In the genomic region with DNA sequence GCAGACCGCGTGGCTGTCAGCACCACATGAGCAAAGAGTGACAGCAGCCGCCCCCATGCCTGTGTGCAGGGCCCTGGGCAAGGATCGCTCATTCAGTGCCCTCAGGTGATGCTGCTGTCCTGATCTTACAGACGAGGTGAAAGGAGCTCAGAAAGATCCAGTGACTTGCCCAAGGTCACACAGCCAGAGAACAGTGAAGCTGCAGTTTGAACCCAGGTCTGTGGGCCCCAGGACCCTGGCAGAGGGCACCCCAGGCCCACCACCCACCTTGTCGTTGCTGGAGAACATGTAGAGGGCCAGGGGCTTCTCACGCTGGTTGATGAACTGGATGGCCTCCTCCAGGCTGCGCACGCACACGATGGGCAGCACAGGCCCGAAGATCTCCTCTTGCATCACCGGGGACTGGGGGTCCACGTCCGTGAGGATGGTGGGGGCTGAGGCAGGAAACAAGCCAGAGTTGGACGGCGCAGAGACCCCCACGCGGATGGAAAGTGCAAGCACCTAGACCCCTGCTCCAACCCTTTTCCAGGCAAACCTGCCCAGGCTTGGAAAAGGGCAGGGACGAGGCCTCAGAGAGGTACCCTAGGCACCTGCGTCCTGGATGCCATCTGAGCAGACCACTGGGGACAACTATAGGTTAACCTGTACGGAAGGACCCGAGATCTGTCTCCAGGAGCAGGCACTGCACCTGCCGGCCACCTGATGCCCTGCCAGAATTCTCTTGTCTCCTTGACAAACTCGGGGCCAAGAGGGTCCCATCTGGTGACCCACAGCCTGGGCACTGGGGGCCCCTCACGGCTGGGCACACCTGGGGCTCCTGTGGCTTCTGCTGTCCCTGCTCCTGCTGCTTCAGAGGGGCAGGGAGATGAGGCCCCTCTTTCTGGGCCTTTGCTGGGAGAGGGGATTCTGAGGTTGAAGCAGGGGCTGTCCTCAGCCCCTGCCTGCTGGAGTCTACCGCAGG, we compare ENCODE assay signal across 18 cellular contexts. TPM values are rescaled to one million over a fixed set of nuclear protein-coding genes. Genes with fewer than 3 reads are reported as not detected.
DNase-seq lines count a peak whose midpoint lies in the region; ATAC-seq and TF ChIP-seq lines count a peak whose summit lies in the region.
"Had no signal": no experiment of that assay in that cellular context is flagged by ENCODE, and none has a peak within 500 bp of the region (broad histone marks: within the 10 kb centered on the region; RNA-seq: fewer than 3 reads in every experiment).

No MANE protein-coding gene starts in this region.

- no peak for ATAC-seq in Right ventricle myocardium inferior
- no peak for ATAC-seq in left ventricle myocardium superior
- ATAC-seq in GM18909 (IDR thresholded peaks at IDR 0.05; ENCODE audit: poor library complexity, unreplicated experiment) = no peak
- ATAC-seq: CD8-positive, alpha-beta T cell had no signal

- no peak overlapping the region for H3K4me3 Mint-ChIP-seq in type B pancreatic cell
- H3K4me3 Mint-ChIP-seq: B cell; CD4-positive, CD25-positive, alpha-beta regulatory T cell; CD8-positive, alpha-beta T cell had no signal

- POLR2A ChIA-PET in RWPE1 (lab: Yijun Ruan, JAX; ENCODE audit: low non-redundant PET) = no interaction called here

- no peaks in the 10 kb centered on the region for H3K27me3 Mint-ChIP-seq in type B pancreatic cell
- H3K27me3 Mint-ChIP-seq: B cell had no signal

- H3K4me1 Mint-ChIP-seq in type B pancreatic cell (ENCODE audit: unreplicated experiment) = no peaks in the 10 kb centered on the region

- no peak for TF ChIP-seq CTCF in RWPE1 (conservative IDR thresholded peaks at IDR 0.05; ENCODE audit: low read depth)
- no peak for TF ChIP-seq CTCF in type B pancreatic cell (conservative IDR thresholded peaks at IDR 0.05)

- CTCF ChIA-PET in RWPE1 (lab: Yijun Ruan, JAX) = no interaction called here

- DNase-seq in Right ventricle myocardium inferior (ENCODE audit: missing footprints) = peak; percentile 55
- DNase-seq in left ventricle myocardium superior = no peak
- DNase-seq in RWPE1 (ENCODE audit: low spot score) = no peak
- DNase-seq in type B pancreatic cell (ENCODE audit: extremely low spot score, unreplicated experiment) = peak; percentile 56
- DNase-seq in UCSD-AML1 (lab: John Stamatoyannopoulos, UW; ENCODE audit: unreplicated experiment) = no peak
- DNase-seq: Caco-2; CD4-positive, CD25-positive, alpha-beta regulatory T cell; CD8-positive, alpha-beta T cell; DMS153; DND-41; GM23248; H7; HCEC 1CT had no signal

- H3K36me3 Mint-ChIP-seq in type B pancreatic cell = no peaks in the 10 kb centered on the region
- H3K36me3 Mint-ChIP-seq: CD4-positive, CD25-positive, alpha-beta regulatory T cell; CD8-positive, alpha-beta T cell had no signal

- intact Hi-C loops in Right ventricle myocardium inferior (cut with DNase I) = no loop called here
- intact Hi-C loops in left ventricle myocardium superior (cut with micrococcal nuclease) = no loop called here

- no peak overlapping the region for H3K27ac Mint-ChIP-seq in type B pancreatic cell
- H3K27ac Mint-ChIP-seq: B cell; CD4-positive, CD25-positive, alpha-beta regulatory T cell; CD8-positive, alpha-beta T cell had no signal

- no peaks in the 10 kb centered on the region for H3K9me3 Mint-ChIP-seq in type B pancreatic cell
- H3K9me3 Mint-ChIP-seq: CD4-positive, CD25-positive, alpha-beta regulatory T cell; CD8-positive, alpha-beta T cell had no signal

- H3K27ac ChIP-seq in RWPE1 = peak overlapping the region; percentile 100
- H3K27ac ChIP-seq: BLaER1, C4-2B, GM23248 had no signal

RNA-seq across cellular contexts. Expression of gene ALDH3A1, which starts 8.6 kb away (rescaled TPM):
- total RNA-seq in Right ventricle myocardium inferior (not detected), left ventricle myocardium superior (not detected), type B pancreatic cell (ENCODE audit: low replicate concordance) (0.24 and 0.77 TPM in 2 replicates)
- total RNA-seq: B cell; CD4-positive, CD25-positive, alpha-beta regulatory T cell; CD8-positive, alpha-beta T cell had no signal

RNA-seq across cellular contexts. Expression of gene SLC47A2, which starts 23.1 kb away (rescaled TPM):
- total RNA-seq in Right ventricle myocardium inferior (not detected), left ventricle myocardium superior (not detected), type B pancreatic cell (ENCODE audit: low replicate concordance) (not detected in 2 replicates)
- total RNA-seq: B cell; CD4-positive, CD25-positive, alpha-beta regulatory T cell; CD8-positive, alpha-beta T cell; GM23248; H1; H7 had no signal

Comparison
In these comparisons a context has a peak if more than half of its experiments do, and no peak if none do; other contexts are left out.
1. DNase-seq: peak in Right ventricle myocardium inferior (single experiment) and type B pancreatic cell (single experiment); none in left ventricle myocardium superior (single experiment), RWPE1 (single experiment) and UCSD-AML1 (single experiment).